ENCODE assay signal across 1 cellular context in the genomic region with DNA sequence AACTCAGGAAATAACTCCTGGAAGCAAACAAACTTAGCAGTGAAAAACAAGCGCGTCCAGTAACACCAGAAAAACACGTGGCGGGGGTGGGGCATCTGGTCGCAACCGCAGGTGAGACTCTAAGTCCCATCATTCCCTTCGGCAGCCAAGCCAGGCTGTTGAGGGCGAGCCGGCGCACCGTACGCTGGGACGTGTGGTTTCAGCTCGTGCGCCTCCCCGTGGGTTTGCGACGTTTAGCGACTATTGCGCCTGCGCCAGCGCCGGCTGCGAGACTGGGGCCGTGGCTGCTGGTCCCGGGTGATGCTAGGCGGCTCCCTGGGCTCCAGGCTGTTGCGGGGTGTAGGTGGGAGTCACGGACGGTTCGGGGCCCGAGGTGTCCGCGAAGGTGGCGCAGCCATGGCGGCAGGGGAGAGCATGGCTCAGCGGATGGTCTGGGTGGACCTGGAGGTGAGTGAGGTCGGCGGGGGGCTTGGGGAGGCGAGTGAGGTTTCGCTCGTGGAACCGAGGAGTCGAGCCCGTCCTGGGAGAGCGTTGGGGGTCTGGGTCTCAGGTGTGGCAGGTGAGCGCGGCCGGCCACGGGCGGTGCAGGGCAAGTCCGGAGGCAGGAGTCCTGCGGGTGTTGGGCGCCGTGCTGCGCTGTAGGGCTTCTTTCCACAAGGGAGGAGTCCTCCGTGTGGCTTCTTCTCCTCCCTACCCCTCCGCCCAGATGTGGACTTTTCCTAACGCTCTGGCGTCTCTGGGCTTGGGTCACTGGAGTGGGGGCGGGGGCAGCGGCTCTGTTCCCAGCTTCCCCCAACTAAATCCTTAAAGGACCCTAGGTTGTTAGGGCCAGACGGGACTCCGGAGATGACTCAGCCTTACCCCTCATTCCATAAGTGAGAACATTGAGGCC.
A peak's percentile ranks its signal among the peaks of the same experiment; 100 is the strongest.
TF ChIP-seq lines count a peak whose summit lies in the region.

A gene (plus strand): TSS at position 239 of the 892 bp plus-strand sequence. CDS start 62 bp downstream, at position 301.

TF ChIP-seq in HepG2, 621 proteins besides CTCF, POLR2A, EP300 and RAD21 (continued from another document and continues in another):
- TF ChIP-seq, protein P1, sequence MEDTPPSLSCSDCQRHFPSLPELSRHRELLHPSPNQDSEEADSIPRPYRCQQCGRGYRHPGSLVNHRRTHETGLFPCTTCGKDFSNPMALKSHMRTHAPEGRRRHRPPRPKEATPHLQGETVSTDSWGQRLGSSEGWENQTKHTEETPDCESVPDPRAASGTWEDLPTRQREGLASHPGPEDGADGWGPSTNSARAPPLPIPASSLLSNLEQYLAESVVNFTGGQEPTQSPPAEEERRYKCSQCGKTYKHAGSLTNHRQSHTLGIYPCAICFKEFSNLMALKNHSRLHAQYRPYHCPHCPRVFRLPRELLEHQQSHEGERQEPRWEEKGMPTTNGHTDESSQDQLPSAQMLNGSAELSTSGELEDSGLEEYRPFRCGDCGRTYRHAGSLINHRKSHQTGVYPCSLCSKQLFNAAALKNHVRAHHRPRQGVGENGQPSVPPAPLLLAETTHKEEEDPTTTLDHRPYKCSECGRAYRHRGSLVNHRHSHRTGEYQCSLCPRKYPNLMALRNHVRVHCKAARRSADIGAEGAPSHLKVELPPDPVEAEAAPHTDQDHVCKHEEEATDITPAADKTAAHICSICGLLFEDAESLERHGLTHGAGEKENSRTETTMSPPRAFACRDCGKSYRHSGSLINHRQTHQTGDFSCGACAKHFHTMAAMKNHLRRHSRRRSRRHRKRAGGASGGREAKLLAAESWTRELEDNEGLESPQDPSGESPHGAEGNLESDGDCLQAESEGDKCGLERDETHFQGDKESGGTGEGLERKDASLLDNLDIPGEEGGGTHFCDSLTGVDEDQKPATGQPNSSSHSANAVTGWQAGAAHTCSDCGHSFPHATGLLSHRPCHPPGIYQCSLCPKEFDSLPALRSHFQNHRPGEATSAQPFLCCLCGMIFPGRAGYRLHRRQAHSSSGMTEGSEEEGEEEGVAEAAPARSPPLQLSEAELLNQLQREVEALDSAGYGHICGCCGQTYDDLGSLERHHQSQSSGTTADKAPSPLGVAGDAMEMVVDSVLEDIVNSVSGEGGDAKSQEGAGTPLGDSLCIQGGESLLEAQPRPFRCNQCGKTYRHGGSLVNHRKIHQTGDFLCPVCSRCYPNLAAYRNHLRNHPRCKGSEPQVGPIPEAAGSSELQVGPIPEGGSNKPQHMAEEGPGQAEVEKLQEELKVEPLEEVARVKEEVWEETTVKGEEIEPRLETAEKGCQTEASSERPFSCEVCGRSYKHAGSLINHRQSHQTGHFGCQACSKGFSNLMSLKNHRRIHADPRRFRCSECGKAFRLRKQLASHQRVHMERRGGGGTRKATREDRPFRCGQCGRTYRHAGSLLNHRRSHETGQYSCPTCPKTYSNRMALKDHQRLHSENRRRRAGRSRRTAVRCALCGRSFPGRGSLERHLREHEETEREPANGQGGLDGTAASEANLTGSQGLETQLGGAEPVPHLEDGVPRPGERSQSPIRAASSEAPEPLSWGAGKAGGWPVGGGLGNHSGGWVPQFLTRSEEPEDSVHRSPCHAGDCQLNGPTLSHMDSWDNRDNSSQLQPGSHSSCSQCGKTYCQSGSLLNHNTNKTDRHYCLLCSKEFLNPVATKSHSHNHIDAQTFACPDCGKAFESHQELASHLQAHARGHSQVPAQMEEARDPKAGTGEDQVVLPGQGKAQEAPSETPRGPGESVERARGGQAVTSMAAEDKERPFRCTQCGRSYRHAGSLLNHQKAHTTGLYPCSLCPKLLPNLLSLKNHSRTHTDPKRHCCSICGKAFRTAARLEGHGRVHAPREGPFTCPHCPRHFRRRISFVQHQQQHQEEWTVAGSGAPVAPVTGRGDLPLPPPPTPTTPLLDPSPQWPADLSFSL (CRISPR knock-in tag; IDR thresholded peaks at IDR 0.05): no peak
- TF ChIP-seq, protein P2, sequence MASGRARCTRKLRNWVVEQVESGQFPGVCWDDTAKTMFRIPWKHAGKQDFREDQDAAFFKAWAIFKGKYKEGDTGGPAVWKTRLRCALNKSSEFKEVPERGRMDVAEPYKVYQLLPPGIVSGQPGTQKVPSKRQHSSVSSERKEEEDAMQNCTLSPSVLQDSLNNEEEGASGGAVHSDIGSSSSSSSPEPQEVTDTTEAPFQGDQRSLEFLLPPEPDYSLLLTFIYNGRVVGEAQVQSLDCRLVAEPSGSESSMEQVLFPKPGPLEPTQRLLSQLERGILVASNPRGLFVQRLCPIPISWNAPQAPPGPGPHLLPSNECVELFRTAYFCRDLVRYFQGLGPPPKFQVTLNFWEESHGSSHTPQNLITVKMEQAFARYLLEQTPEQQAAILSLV (CRISPR knock-in tag; IDR thresholded peaks at IDR 0.05; ENCODE audit: borderline replicate concordance): 0 out of 2 replicates have a peak, but pooled peaks have one; percentile 48
- TF ChIP-seq ZNF350 (CRISPR knock-in tag; IDR thresholded peaks at IDR 0.05; ENCODE audit: borderline replicate concordance, low read depth) (peak; percentile 61; the same call in 1 of the 2 replicates), ZFP37 (CRISPR knock-in tag; IDR thresholded peaks at IDR 0.05; ENCODE audit: borderline replicate concordance) (no peak), ELF4 (CRISPR knock-in tag; IDR thresholded peaks at IDR 0.05; ENCODE audit: borderline replicate concordance) (no peak), ZNF552 (CRISPR knock-in tag; IDR thresholded peaks at IDR 0.05; ENCODE audit: borderline replicate concordance) (no peak), AHR (CRISPR knock-in tag; IDR thresholded peaks at IDR 0.05) (no peak), ZNF883 (CRISPR knock-in tag; IDR thresholded peaks at IDR 0.05; ENCODE audit: not compliant biosample characterization) (peak; percentile 81), NFE2L1 (CRISPR knock-in tag; IDR thresholded peaks at IDR 0.05; ENCODE audit: borderline replicate concordance) (no peak), DR1 (CRISPR knock-in tag; IDR thresholded peaks at IDR 0.05) (0 out of 2 replicates have a peak, but pooled peaks have one; percentile 28), MBD4 (IDR thresholded peaks at IDR 0.05; ENCODE audit: borderline replicate concordance, low read length) (no peak), EHMT2 (IDR thresholded peaks at IDR 0.05; ENCODE audit: borderline replicate concordance, low read depth, low read length) (no peak), TEAD3 (CRISPR knock-in tag; optimal IDR thresholded peaks at IDR 0.05; ENCODE audit: borderline replicate concordance) (peak; percentile 52), NRL (CRISPR knock-in tag; IDR thresholded peaks at IDR 0.05; ENCODE audit: borderline replicate concordance) (peak; percentile 94), DMAP1 (CRISPR knock-in tag; IDR thresholded peaks at IDR 0.05) (peak; percentile 77; the same call in 1 of the 2 replicates), DNMT1 (CRISPR knock-in tag; IDR thresholded peaks at IDR 0.05) (no peak), GATAD1 (CRISPR knock-in tag; IDR thresholded peaks at IDR 0.05) (peak; percentile 69), U2AF2 (IDR thresholded peaks at IDR 0.05; ENCODE audit: low read depth, low read length) (no peak), ZBTB7B (CRISPR knock-in tag; IDR thresholded peaks at IDR 0.05) (no peak), BHLHE40 (IDR thresholded peaks at IDR 0.05; ENCODE audit: low read length) (peak; percentile 65; the same call in 1 of the 2 replicates), GATAD2A (CRISPR knock-in tag; IDR thresholded peaks at IDR 0.05) (peak; percentile 9; the same call in 1 of the 2 replicates), ZNF253 (CRISPR knock-in tag; IDR thresholded peaks at IDR 0.05; ENCODE audit: borderline replicate concordance) (0 out of 2 replicates have a peak, but pooled peaks have one; percentile 66), ZNF44 (CRISPR knock-in tag; IDR thresholded peaks at IDR 0.05) (no peak), NFYB (CRISPR knock-in tag; IDR thresholded peaks at IDR 0.05) (no peak), ZNF282 (IDR thresholded peaks at IDR 0.05; ENCODE audit: partially characterized antibody) (no peak), KLF15 (CRISPR knock-in tag; IDR thresholded peaks at IDR 0.05; ENCODE audit: borderline replicate concordance) (no peak), JDP2 (CRISPR knock-in tag; IDR thresholded peaks at IDR 0.05; ENCODE audit: borderline replicate concordance) (no peak), KAT7 (CRISPR knock-in tag; IDR thresholded peaks at IDR 0.05; ENCODE audit: borderline replicate concordance) (peak; percentile 80; the same call in 1 of the 2 replicates), ARNT2 (CRISPR knock-in tag; IDR thresholded peaks at IDR 0.05; ENCODE audit: low read depth) (0 out of 2 replicates have a peak, but pooled peaks have one; percentile 1), KLF12 (CRISPR knock-in tag; IDR thresholded peaks at IDR 0.05; ENCODE audit: borderline replicate concordance) (peak; percentile 63; the same call in 1 of the 2 replicates), ZNF766 (CRISPR knock-in tag; IDR thresholded peaks at IDR 0.05; ENCODE audit: borderline replicate concordance) (0 out of 2 replicates have a peak, but pooled peaks have one; percentile 46), FOXA3 (CRISPR knock-in tag; IDR thresholded peaks at IDR 0.05) (peak; percentile 51; the same call in 1 of the 2 replicates)
- TF ChIP-seq, protein P3, sequence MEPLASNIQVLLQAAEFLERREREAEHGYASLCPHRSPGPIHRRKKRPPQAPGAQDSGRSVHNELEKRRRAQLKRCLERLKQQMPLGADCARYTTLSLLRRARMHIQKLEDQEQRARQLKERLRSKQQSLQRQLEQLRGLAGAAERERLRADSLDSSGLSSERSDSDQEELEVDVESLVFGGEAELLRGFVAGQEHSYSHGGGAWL (CRISPR knock-in tag; IDR thresholded peaks at IDR 0.05): peak; percentile 83
- TF ChIP-seq, protein P4, sequence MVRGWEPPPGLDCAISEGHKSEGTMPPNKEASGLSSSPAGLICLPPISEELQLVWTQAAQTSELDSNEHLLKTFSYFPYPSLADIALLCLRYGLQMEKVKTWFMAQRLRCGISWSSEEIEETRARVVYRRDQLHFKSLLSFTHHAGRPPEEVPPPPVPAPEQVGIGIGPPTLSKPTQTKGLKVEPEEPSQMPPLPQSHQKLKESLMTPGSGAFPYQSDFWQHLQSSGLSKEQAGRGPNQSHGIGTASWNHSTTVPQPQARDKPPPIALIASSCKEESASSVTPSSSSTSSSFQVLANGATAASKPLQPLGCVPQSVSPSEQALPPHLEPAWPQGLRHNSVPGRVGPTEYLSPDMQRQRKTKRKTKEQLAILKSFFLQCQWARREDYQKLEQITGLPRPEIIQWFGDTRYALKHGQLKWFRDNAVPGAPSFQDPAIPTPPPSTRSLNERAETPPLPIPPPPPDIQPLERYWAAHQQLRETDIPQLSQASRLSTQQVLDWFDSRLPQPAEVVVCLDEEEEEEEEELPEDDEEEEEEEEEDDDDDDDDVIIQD (CRISPR knock-in tag; IDR thresholded peaks at IDR 0.05; ENCODE audit: low read depth): peak; percentile 41; the same call in 1 of the 2 replicates
- TF ChIP-seq, protein P5, sequence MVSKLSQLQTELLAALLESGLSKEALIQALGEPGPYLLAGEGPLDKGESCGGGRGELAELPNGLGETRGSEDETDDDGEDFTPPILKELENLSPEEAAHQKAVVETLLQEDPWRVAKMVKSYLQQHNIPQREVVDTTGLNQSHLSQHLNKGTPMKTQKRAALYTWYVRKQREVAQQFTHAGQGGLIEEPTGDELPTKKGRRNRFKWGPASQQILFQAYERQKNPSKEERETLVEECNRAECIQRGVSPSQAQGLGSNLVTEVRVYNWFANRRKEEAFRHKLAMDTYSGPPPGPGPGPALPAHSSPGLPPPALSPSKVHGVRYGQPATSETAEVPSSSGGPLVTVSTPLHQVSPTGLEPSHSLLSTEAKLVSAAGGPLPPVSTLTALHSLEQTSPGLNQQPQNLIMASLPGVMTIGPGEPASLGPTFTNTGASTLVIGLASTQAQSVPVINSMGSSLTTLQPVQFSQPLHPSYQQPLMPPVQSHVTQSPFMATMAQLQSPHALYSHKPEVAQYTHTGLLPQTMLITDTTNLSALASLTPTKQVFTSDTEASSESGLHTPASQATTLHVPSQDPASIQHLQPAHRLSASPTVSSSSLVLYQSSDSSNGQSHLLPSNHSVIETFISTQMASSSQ (IDR thresholded peaks at IDR 0.05; ENCODE audit: low read depth): no peak
- TF ChIP-seq, protein P5 (CRISPR knock-in tag; IDR thresholded peaks at IDR 0.05; ENCODE audit: borderline replicate concordance): peak; percentile 61; the same call in 1 of the 2 replicates
